In genomic region chr14:105387530-105387922, GRCh38 we compare ENCODE assay signal across 18 cellular contexts. TPM values are rescaled to one million over a fixed set of nuclear protein-coding genes. Genes with fewer than 3 reads are reported as not detected.
DNase-seq lines count a peak whose midpoint lies in the region; ATAC-seq and TF ChIP-seq lines count a peak whose summit lies in the region.
"Had no signal": no experiment of that assay in that cellular context is flagged by ENCODE, and none has a peak within 500 bp of the region (broad histone marks: within the 10 kb centered on the region; RNA-seq: fewer than 3 reads in every experiment).

No MANE protein-coding gene starts in this region.

- no peak overlapping the region for H3K4me3 Mint-ChIP-seq in endodermal cell
- H3K4me3 Mint-ChIP-seq: H9 had no signal

- peaks cover 27% of the 10 kb centered on the region for H3K36me3 ChIP-seq in right atrium auricular region
- peaks cover 5% of the 10 kb centered on the region for H3K36me3 ChIP-seq in endodermal cell (ENCODE audit: control insufficient read depth, insufficient read depth, low read length)
- H3K36me3 ChIP-seq: SJCRH30 had no signal

- peaks cover 18% of the 10 kb centered on the region for H3K36me3 Mint-ChIP-seq in endodermal cell (ENCODE audit: low read depth)

- no peaks in the 10 kb centered on the region for H3K27me3 Mint-ChIP-seq in endodermal cell (ENCODE audit: insufficient read depth)

- H3K4me1 ChIP-seq in right atrium auricular region = peaks cover 0 to 9% of the 10 kb centered on the region in 2 donors
- H3K4me1 ChIP-seq in endodermal cell (ENCODE audit: control insufficient read depth, insufficient read depth, low read length) = no peaks in the 10 kb centered on the region
- H3K4me1 ChIP-seq: A549 had no signal

- H3K4me1 Mint-ChIP-seq in endodermal cell = no peaks in the 10 kb centered on the region
- H3K4me1 Mint-ChIP-seq: H9 had no signal

- 93 to 100% methylated on average over 5 to 10 of the region's 10 CpGs for WGBS in endodermal cell (ENCODE audit: insufficient coverage in 1 of 2, insufficient read length in 1 of 2), 2 experiments

- no peak for TF ChIP-seq CTCF in right atrium auricular region (IDR thresholded peaks at IDR 0.05)
- no peak for TF ChIP-seq CTCF in endodermal cell (conservative IDR thresholded peaks at IDR 0.05)

- intact Hi-C loops in left cardiac atrium (cut with DNase I) = loop anchor here in 1 of 2 donors (10.0 kb wide), 1 partner anchor 47 kb away; no protein-coding TSS in a partner anchor

- no peak overlapping the region for H3K27ac Mint-ChIP-seq in endodermal cell

- no peak for ATAC-seq in left cardiac atrium

- no peaks in the 10 kb centered on the region for H3K9me3 Mint-ChIP-seq in endodermal cell
- H3K9me3 Mint-ChIP-seq: H9 had no signal

- no peak overlapping the region for H3K27ac ChIP-seq in right atrium auricular region
- no peak overlapping the region for H3K27ac ChIP-seq in endodermal cell (ENCODE audit: low read depth, low read length)
- H3K27ac ChIP-seq: A549, C4-2B had no signal

- peak; percentile 21 for DNase-seq in left cardiac atrium
- DNase-seq in right atrium auricular region (ENCODE audit: low spot score) = no peak
- peak; percentile 30 for DNase-seq in NCI-H524 treated with DMSO at 0.1 percent for 48 hours (lab: John Stamatoyannopoulos, UW)
- DNase-seq in myocyte (ENCODE audit: low read depth) = peak; percentile 53
- no peak for DNase-seq in islet precursor cell
- no peak for DNase-seq in endodermal cell
- DNase-seq in NCI-H345 (lab: John Stamatoyannopoulos, UW) = no peak
- DNase-seq: DMS79 treated with DMSO at 0.1 percent for 48 hours, H9, KG1, NCI-H1105 treated with DMSO at 0.1 percent for 48 hours, NCI-H1694, NCI-H446 treated with DMSO at 0.1 percent for 48 hours, NCI-H774 had no signal

- H3K4me3 ChIP-seq in right atrium auricular region (no peak overlapping the region), endodermal cell (ENCODE audit: low read length) (no peak overlapping the region)
- H3K4me3 ChIP-seq: A549, SJCRH30 had no signal

- no peak overlapping the region for H3K9ac ChIP-seq in endodermal cell (ENCODE audit: extremely low read depth, low read length, poor library complexity, severe bottlenecking)

- H3K27me3 ChIP-seq in right atrium auricular region = no peaks in the 10 kb centered on the region
- no peaks in the 10 kb centered on the region for H3K27me3 ChIP-seq in endodermal cell (ENCODE audit: control insufficient read depth, insufficient read depth, low read length, poor library complexity, severe bottlenecking)
- H3K27me3 ChIP-seq: SJCRH30 had no signal

- H3K9me3 ChIP-seq in right atrium auricular region = no peaks in the 10 kb centered on the region
- H3K9me3 ChIP-seq in endodermal cell (ENCODE audit: control insufficient read depth, low read length) = no peaks in the 10 kb centered on the region
- H3K9me3 ChIP-seq: A549, SJCRH30 had no signal

RNA-seq across cellular contexts. Expression of gene TEX22, which starts 10.8 kb away (rescaled TPM):
- total RNA-seq in left cardiac atrium (1 to 10 TPM in 1 of 2 donors, under 1 TPM in 1; 0.77 to 1.6 TPM), right atrium auricular region (under 1 TPM in 1 of 2 donors, not detected in 1; 0.16 TPM), myocyte (0.10 and 0.32 TPM in 2 replicates), endodermal cell (1 to 10 TPM; 1.9 to 3.5 TPM)
- 0.26 TPM for polyA plus RNA-seq in myocyte (2012)
- polyA plus RNA-seq in endodermal cell (2013, experiment 1 of 2) = 0.57 TPM
- 1.2 TPM for polyA plus RNA-seq in endodermal cell (2013, experiment 2 of 2)
- total RNA-seq: RPMI7951 had no signal

RNA-seq across cellular contexts. Expression of gene MTA1, which starts 32.1 kb away (rescaled TPM):
- 100 to 1,000 TPM in 1 of 2 donors, 10 to 100 TPM in 1; 99.5 to 115 TPM for total RNA-seq in left cardiac atrium
- 10 to 100 TPM; 51.9 to 61.7 TPM for total RNA-seq in right atrium auricular region
- 44.0 and 50.9 TPM in 2 replicates for total RNA-seq in myocyte
- 64.6 TPM for polyA plus RNA-seq in myocyte (2012)
- total RNA-seq in endodermal cell = 100 to 1,000 TPM; 245 to 246 TPM
- polyA plus RNA-seq in endodermal cell (2013, experiment 1 of 2) = 182 TPM
- 153 TPM for polyA plus RNA-seq in endodermal cell (2013, experiment 2 of 2)

Comparison
In these comparisons a context has a peak if more than half of its experiments do, and no peak if none do; other contexts are left out.
1. DNase-seq: peak in left cardiac atrium (single experiment), NCI-H524 treated with DMSO at 0.1 percent for 48 hours (single experiment) and myocyte (single experiment); none in right atrium auricular region (single experiment), islet precursor cell (single experiment), endodermal cell (single experiment) and NCI-H345 (single experiment).